In genomic region chr2:183079335-183079775, GRCh38 we compare ENCODE assay signal across 8 cellular contexts. TPM values are rescaled to one million over a fixed set of nuclear protein-coding genes. Genes with fewer than 3 reads are reported as not detected.
A peak's percentile ranks its signal among the peaks of the same experiment; 100 is the strongest.
DNase-seq lines count a peak whose midpoint lies in the region; TF ChIP-seq lines count a peak whose summit lies in the region.

No MANE protein-coding gene starts in this region.

- H3K27ac ChIP-seq in SU-DHL-6 (ENCODE audit: low read depth, low read length): no peak overlapping the region
- H3K27ac ChIP-seq in rectal smooth muscle tissue (ENCODE audit: low read depth, low read length): peak overlapping the region; percentile 97

- H3K9ac ChIP-seq in SU-DHL-6 (ENCODE audit: low read length) (no peak overlapping the region), rectal smooth muscle tissue (ENCODE audit: low read length) (peak overlapping the region; percentile 94)

- DNase-seq in EL (peak; percentile 15), HAP-1 (ENCODE audit: low spot score in 2 of 2) (no peak), fibroblast of villous mesenchyme (ENCODE audit: low read depth) (peak; percentile 15), NCI-H1105 (lab: John Stamatoyannopoulos, UW) (no peak), midbrain (lab: John Stamatoyannopoulos, UW) (no peak), NCI-H1694 treated with DMSO at 0.1 percent for 48 hours (lab: John Stamatoyannopoulos, UW) (no peak)

- in situ Hi-C loops in HAP-1 (cut with MboI; ENCODE audit: low sequenced_read_pairs): no loop called here

- H3K4me3 ChIP-seq in HAP-1: peak overlapping the region; percentile 49
- peak overlapping the region; percentile 63 for H3K4me3 ChIP-seq in SU-DHL-6 (ENCODE audit: insufficient read depth, low read length, poor library complexity, severe bottlenecking)
- peak overlapping the region; percentile 87 for H3K4me3 ChIP-seq in fibroblast of villous mesenchyme (ENCODE audit: low read depth, low read length)
- peak overlapping the region; percentile 89 for H3K4me3 ChIP-seq in rectal smooth muscle tissue (ENCODE audit: low read length)

- no peak for TF ChIP-seq CTCF in SU-DHL-6 (IDR thresholded peaks at IDR 0.05; ENCODE audit: insufficient read depth, low read length, poor library complexity, severe bottlenecking)
- no peak for TF ChIP-seq CTCF in fibroblast of villous mesenchyme (IDR thresholded peaks at IDR 0.05; ENCODE audit: insufficient read depth, low read depth, low read length)

- H3K36me3 ChIP-seq in HAP-1 (replicated peaks): no peaks in the 10 kb centered on the region
- H3K36me3 ChIP-seq in SU-DHL-6 (ENCODE audit: low read length): no peaks in the 10 kb centered on the region
- H3K36me3 ChIP-seq in rectal smooth muscle tissue (ENCODE audit: control insufficient read depth, insufficient read depth, low read length): no peaks in the 10 kb centered on the region

- H3K9me3 ChIP-seq in HAP-1 (no peaks in the 10 kb centered on the region), SU-DHL-6 (ENCODE audit: insufficient read depth, low read length) (no peaks in the 10 kb centered on the region)

- peak overlapping the region; percentile 71 for H3K4me2 ChIP-seq in SU-DHL-6 (ENCODE audit: low read depth, low read length, poor library complexity, severe bottlenecking)

- no peaks in the 10 kb centered on the region for H3K9me2 ChIP-seq in SU-DHL-6 (replicated peaks; ENCODE audit: insufficient read depth, low read length)

- H3F3A ChIP-seq in SU-DHL-6 (ENCODE audit: insufficient read depth): no peaks in the 10 kb centered on the region

- no peaks in the 10 kb centered on the region for H4K20me1 ChIP-seq in SU-DHL-6 (ENCODE audit: low read depth, low read length)

- peaks cover 2% of the 10 kb centered on the region for H3K4me1 ChIP-seq in HAP-1
- H3K4me1 ChIP-seq in rectal smooth muscle tissue (ENCODE audit: control insufficient read depth, insufficient read depth, low read length): peaks cover 2% of the 10 kb centered on the region

- H3K79me2 ChIP-seq in SU-DHL-6 (ENCODE audit: insufficient read depth, low read length): no peaks in the 10 kb centered on the region

- peak overlapping the region; percentile 92 for H2AFZ ChIP-seq in SU-DHL-6 (ENCODE audit: low read depth, low read length, severe bottlenecking)

- H3K27me3 ChIP-seq in HAP-1 (ENCODE audit: low read depth) (no peaks in the 10 kb centered on the region), SU-DHL-6 (ENCODE audit: low read length) (no peaks in the 10 kb centered on the region), rectal smooth muscle tissue (ENCODE audit: control insufficient read depth, insufficient read depth, low read length) (no peaks in the 10 kb centered on the region)

RNA-seq across cellular contexts. Expression of gene DUSP19, which starts 0.8 kb away (rescaled TPM):
- total RNA-seq in fibroblast of villous mesenchyme: 1.6 and 5.6 TPM in 2 replicates

RNA-seq across cellular contexts. Expression of gene NCKAP1, which starts 41.1 kb away (rescaled TPM):
- total RNA-seq in fibroblast of villous mesenchyme: 173 and 236 TPM in 2 replicates

RNA-seq across cellular contexts. Expression of gene NUP35, which starts 44.9 kb away (rescaled TPM):
- total RNA-seq in fibroblast of villous mesenchyme: 8.1 and 14.2 TPM in 2 replicates

Comparison
In these comparisons a context has a peak if more than half of its experiments do, and no peak if none do; other contexts are left out.
1. DNase-seq: peak in EL (single experiment) and fibroblast of villous mesenchyme (single experiment); none in HAP-1 (0 of 2), NCI-H1105 (single experiment), midbrain (single experiment) and NCI-H1694 treated with DMSO at 0.1 percent for 48 hours (single experiment).
2. Peak in every context shown above with its lines, with median percentiles within 50 percentile points of each other: H3K4me3 ChIP-seq.